ENCODE assay signal across 31 cellular contexts in the genomic region with DNA sequence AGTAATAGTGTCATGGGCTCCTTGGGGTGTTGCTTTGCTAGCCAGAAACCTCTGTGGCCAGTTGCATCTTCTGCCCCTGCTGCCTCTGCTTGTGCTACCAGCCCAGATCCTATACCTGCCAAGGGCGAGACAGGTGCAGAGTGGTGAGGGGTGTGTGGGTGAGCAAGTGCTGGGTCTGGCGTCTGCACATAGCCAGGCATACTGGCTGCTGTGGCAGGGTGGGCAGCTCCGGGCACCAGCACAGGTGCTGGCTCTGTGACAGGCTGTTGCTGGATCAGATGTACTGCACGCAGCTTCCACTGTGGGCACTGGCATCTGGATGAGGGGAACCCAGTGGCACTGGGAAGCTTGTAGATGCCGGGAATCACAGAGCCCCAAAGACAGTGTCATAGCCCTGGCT.
"Had no signal": no experiment of that assay in that cellular context is flagged by ENCODE, and none has a peak within 500 bp of the region (broad histone marks: within the 10 kb centered on the region; RNA-seq: fewer than 3 reads in every experiment).

No MANE protein-coding gene starts in this region.

- ATAC-seq: activated naive CD8-positive, alpha-beta T cell treated with anti-CD3 and anti-CD28 coated beads, Interleukin-2, amount 50 U/mL, for 24 hours; K562; PC-3 had no signal

- H3K27me3 Mint-ChIP-seq: activated B cell treated with CpG ODN at 0.5 μM for 24 hours; activated CD4-positive, alpha-beta memory T cell treated with anti-CD3 and anti-CD28 coated beads for 36 hours; activated naive CD4-positive, alpha-beta T cell treated with anti-CD3 and anti-CD28 coated beads, Interleukin-2, amount 10 ng/mL, durations not matched to agents 7 days and 5 days; activated naive CD8-positive, alpha-beta T cell; activated naive CD8-positive, alpha-beta T cell treated with anti-CD3 and anti-CD28 coated beads, Interleukin-2, amount 50 U/mL, for 24 hours had no signal

- H3K27ac ChIP-seq: brain microvascular endothelial cell, Peyer's patch, VCaP had no signal

- H3K4me3 ChIP-seq: K562, Peyer's patch had no signal

- H3K4me1 ChIP-seq: Peyer's patch had no signal

- H3K36me3 Mint-ChIP-seq: activated CD4-positive, alpha-beta memory T cell treated with anti-CD3 and anti-CD28 coated beads for 36 hours; activated naive CD4-positive, alpha-beta T cell treated with anti-CD3 and anti-CD28 coated beads, Interleukin-2, amount 10 ng/mL, durations not matched to agents 7 days and 5 days; activated naive CD8-positive, alpha-beta T cell had no signal

- H3K9me3 Mint-ChIP-seq: activated B cell treated with CpG ODN at 0.5 μM for 24 hours; activated CD4-positive, alpha-beta memory T cell treated with anti-CD3 and anti-CD28 coated beads for 36 hours; activated naive CD4-positive, alpha-beta T cell treated with anti-CD3 and anti-CD28 coated beads, Interleukin-2, amount 10 ng/mL, durations not matched to agents 7 days and 5 days; activated naive CD8-positive, alpha-beta T cell treated with anti-CD3 and anti-CD28 coated beads, Interleukin-2, amount 50 U/mL, for 24 hours had no signal

- H3K9me3 ChIP-seq: Peyer's patch had no signal

- H3K27me3 ChIP-seq: brain microvascular endothelial cell, Peyer's patch had no signal

- DNase-seq: activated B cell treated with CpG ODN at 0.5 μM for 24 hours; activated CD4-positive, alpha-beta memory T cell treated with anti-CD3 and anti-CD28 coated beads for 36 hours; activated CD4-positive, alpha-beta T cell treated with anti-CD3 and anti-CD28 coated beads for 4 hours; activated CD4-positive, alpha-beta T cell treated with anti-CD3 and anti-CD28 coated beads, Interleukin-2, amount 50 U/mL, for 1 hour; activated CD4-positive, CD25-positive, alpha-beta regulatory T cell treated with anti-CD3 and anti-CD28 coated beads, Interleukin-2, amount 50 U/mL, for 72 hours; activated CD8-positive, alpha-beta memory T cell treated with anti-CD3 and anti-CD28 coated beads, Interleukin-2, amount 50 U/mL, for 48 hours; activated effector memory CD4-positive, alpha-beta T cell treated with Interleukin-2 at 50 U/mL for 16 hours; activated naive CD4-positive, alpha-beta T cell treated with anti-CD3 and anti-CD28 coated beads, Interleukin-2, amount 10 ng/mL, durations not matched to agents 7 days and 5 days; activated naive CD8-positive, alpha-beta T cell treated with anti-CD3 and anti-CD28 coated beads, Interleukin-2, amount 50 U/mL, for 24 hours; activated T-cell treated with anti-CD3 and anti-CD28 coated beads, Interleukin-2, amount 50 U/mL, for 48 hours; anterior cingulate cortex; brain microvascular endothelial cell; NCI-H1092 treated with DMSO at 0.1 percent for 48 hours; NCI-H187; NCI-H2029 treated with DMSO at 0.1 percent for 48 hours; NCI-H2107; NCI-H2171; NCI-H510A; NCI-H526; NCI-H748 treated with DMSO at 0.1 percent for 48 hours; NK-92 treated with Interleukin-12 subunit alpha and Interleukin-12 subunit beta, amount 100 ng/mL, for 24 hours; PC-3; Peyer's patch; RPMI8226; SW 1271; T-helper 1 cell; T-helper 2 cell; T-helper 9 cell had no signal

- FAIRE-seq: K562 had no signal

- H3K27ac Mint-ChIP-seq: activated B cell treated with CpG ODN at 0.5 μM for 24 hours; activated CD4-positive, alpha-beta memory T cell treated with anti-CD3 and anti-CD28 coated beads for 36 hours; activated naive CD4-positive, alpha-beta T cell treated with anti-CD3 and anti-CD28 coated beads, Interleukin-2, amount 10 ng/mL, durations not matched to agents 7 days and 5 days; activated naive CD8-positive, alpha-beta T cell; activated naive CD8-positive, alpha-beta T cell treated with anti-CD3 and anti-CD28 coated beads, Interleukin-2, amount 50 U/mL, for 24 hours had no signal

- H3K4me1 Mint-ChIP-seq: activated B cell treated with CpG ODN at 0.5 μM for 24 hours; activated naive CD4-positive, alpha-beta T cell treated with anti-CD3 and anti-CD28 coated beads, Interleukin-2, amount 10 ng/mL, durations not matched to agents 7 days and 5 days; activated naive CD8-positive, alpha-beta T cell treated with anti-CD3 and anti-CD28 coated beads, Interleukin-2, amount 50 U/mL, for 24 hours had no signal

- H3K36me3 ChIP-seq: brain microvascular endothelial cell, Peyer's patch had no signal

- H3K4me3 Mint-ChIP-seq: activated B cell treated with CpG ODN at 0.5 μM for 24 hours; activated CD4-positive, alpha-beta memory T cell treated with anti-CD3 and anti-CD28 coated beads for 36 hours; activated naive CD4-positive, alpha-beta T cell treated with anti-CD3 and anti-CD28 coated beads, Interleukin-2, amount 10 ng/mL, durations not matched to agents 7 days and 5 days; activated naive CD8-positive, alpha-beta T cell; activated naive CD8-positive, alpha-beta T cell treated with anti-CD3 and anti-CD28 coated beads, Interleukin-2, amount 50 U/mL, for 24 hours had no signal
